In the genomic region with DNA sequence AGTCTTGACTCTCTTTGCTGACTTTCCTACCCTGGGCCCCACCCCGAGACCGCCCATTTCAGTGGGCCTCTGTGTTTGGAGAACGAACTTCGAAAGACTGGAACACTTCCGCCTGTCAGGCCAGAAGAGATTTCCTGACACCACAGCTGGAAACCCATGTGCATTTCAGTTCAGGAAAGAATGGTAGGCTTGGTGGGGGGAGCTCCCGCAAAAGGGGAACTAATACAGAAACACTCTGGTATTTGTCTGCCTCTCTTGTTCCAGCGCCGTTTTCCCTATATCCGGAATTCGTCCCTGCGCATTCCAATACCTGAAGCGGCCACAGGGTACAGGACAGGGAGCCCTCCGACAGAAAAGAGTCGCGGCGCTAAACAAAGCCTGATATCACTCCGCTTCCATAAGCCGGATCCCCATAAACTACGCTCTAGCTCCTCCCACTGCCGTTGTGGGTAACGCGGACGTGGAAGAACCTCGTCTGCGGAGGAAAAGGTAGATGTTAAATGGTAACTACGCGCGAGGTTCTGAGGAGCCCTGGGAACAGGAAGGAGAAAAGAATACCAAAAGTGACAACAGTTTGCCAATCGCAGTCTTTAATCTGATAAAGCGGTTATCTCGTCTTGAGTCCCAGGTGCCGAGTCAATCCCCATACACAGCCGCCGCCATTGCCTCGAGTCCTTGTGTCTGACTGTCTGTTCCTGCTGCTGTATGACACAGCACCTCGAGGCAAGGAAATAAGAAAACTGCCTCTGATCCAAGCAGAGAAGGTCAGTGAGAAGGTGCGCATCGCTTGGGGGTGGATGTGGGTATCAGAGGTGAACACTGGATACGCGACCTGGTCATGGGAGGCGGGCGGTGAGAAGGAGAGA, we compare ENCODE assay signal across 8 cellular contexts. TPM values are rescaled to one million over a fixed set of nuclear protein-coding genes. Genes with fewer than 3 reads are reported as not detected.
DNase-seq lines count a peak whose midpoint lies in the region; ATAC-seq and TF ChIP-seq lines count a peak whose summit lies in the region.

A gene (plus strand): TSS at position 432 of the 866 bp plus-strand sequence. CDS start 2,627 bp downstream, outside the sequence.

- H4K20me1 ChIP-seq in Karpas-422 (ENCODE audit: insufficient read depth, low read depth, low read length): no peaks in the 10 kb centered on the region

- H3K27me3 Mint-ChIP-seq in activated T-helper 2 cell treated with anti-CD3 and anti-CD28 coated beads, Interferon-gamma antibody, Interleukin-2, Interleukin-4, amounts not matched to agents 10 μg/mL and 5 μg/mL and 100 μg/mL, durations not matched to agents 14 hours and 24 hours and 36 hours (ENCODE audit: low read depth): no peaks in the 10 kb centered on the region
- H3K27me3 Mint-ChIP-seq in nephron (ENCODE audit: low read depth): no peaks in the 10 kb centered on the region
- no peaks in the 10 kb centered on the region for H3K27me3 Mint-ChIP-seq in stimulated activated naive CD8-positive, alpha-beta T cell treated with anti-CD3 and anti-CD28 coated beads, Interleukin-15, Interleukin-2, amounts not matched to agents 100 ng/mL and 50 ng/mL, for 24 hours

- intact Hi-C loops in activated T-helper 2 cell treated with anti-CD3 and anti-CD28 coated beads, Interferon-gamma antibody, Interleukin-2, Interleukin-4, amounts not matched to agents 10 μg/mL and 5 μg/mL and 100 μg/mL, durations not matched to agents 14 hours and 24 hours and 36 hours (cut with micrococcal nuclease): loop anchor here (2.0 kb wide), 1 partner anchor 53 kb away; no protein-coding TSS in a partner anchor

- no peak for TF ChIP-seq CTCF in fibroblast of villous mesenchyme (IDR thresholded peaks at IDR 0.05; ENCODE audit: insufficient read depth, low read depth, low read length)
- TF ChIP-seq CTCF in nephron (IDR thresholded peaks at IDR 0.05; ENCODE audit: unreplicated experiment in 3 of 3): peak in 2 of 3 experiments; percentile 10 to 11

- H3K4me3 ChIP-seq in Karpas-422 (ENCODE audit: low read length) (peak within 1 kb of the TSS; percentile 69), fibroblast of villous mesenchyme (ENCODE audit: low read depth, low read length) (peak within 1 kb of the TSS; percentile 81)

- no peaks in the 10 kb centered on the region for H3K9me2 ChIP-seq in Karpas-422 (replicated peaks; ENCODE audit: insufficient read depth, low read length)

- no peaks in the 10 kb centered on the region for H3K9me3 Mint-ChIP-seq in activated T-helper 2 cell treated with anti-CD3 and anti-CD28 coated beads, Interferon-gamma antibody, Interleukin-2, Interleukin-4, amounts not matched to agents 10 μg/mL and 5 μg/mL and 100 μg/mL, durations not matched to agents 14 hours and 24 hours and 36 hours
- H3K9me3 Mint-ChIP-seq in nephron: no peaks in the 10 kb centered on the region
- H3K9me3 Mint-ChIP-seq in stimulated activated naive CD8-positive, alpha-beta T cell treated with anti-CD3 and anti-CD28 coated beads, Interleukin-15, Interleukin-2, amounts not matched to agents 100 ng/mL and 50 ng/mL, for 24 hours: no peaks in the 10 kb centered on the region

- peak within 1 kb of the TSS; percentile 58 for H3K4me2 ChIP-seq in Karpas-422 (ENCODE audit: low read depth, low read length, poor library complexity, severe bottlenecking)

- peak within 1 kb of the TSS; percentile 90 for H3K27ac Mint-ChIP-seq in activated T-helper 2 cell treated with anti-CD3 and anti-CD28 coated beads, Interferon-gamma antibody, Interleukin-2, Interleukin-4, amounts not matched to agents 10 μg/mL and 5 μg/mL and 100 μg/mL, durations not matched to agents 14 hours and 24 hours and 36 hours
- peak within 1 kb of the TSS; percentile 93 to 99 (median 97) for H3K27ac Mint-ChIP-seq in nephron
- peak within 1 kb of the TSS; percentile 92 for H3K27ac Mint-ChIP-seq in stimulated activated naive CD8-positive, alpha-beta T cell treated with anti-CD3 and anti-CD28 coated beads, Interleukin-15, Interleukin-2, amounts not matched to agents 100 ng/mL and 50 ng/mL, for 24 hours

- peaks cover 5% of the 10 kb centered on the region; the same call in 1 of the 2 replicates for H3K4me1 ChIP-seq in Karpas-422 (ENCODE audit: low read length)

- peak; percentile 94 for ATAC-seq in GM21786 (IDR thresholded peaks at IDR 0.05; ENCODE audit: unreplicated experiment)

- peak within 1 kb of the TSS; percentile 97 for H3K4me3 Mint-ChIP-seq in activated T-helper 2 cell treated with anti-CD3 and anti-CD28 coated beads, Interferon-gamma antibody, Interleukin-2, Interleukin-4, amounts not matched to agents 10 μg/mL and 5 μg/mL and 100 μg/mL, durations not matched to agents 14 hours and 24 hours and 36 hours (ENCODE audit: low read depth)
- peak within 1 kb of the TSS; percentile 97 to 99 (median 98) for H3K4me3 Mint-ChIP-seq in nephron
- peak within 1 kb of the TSS; percentile 98 for H3K4me3 Mint-ChIP-seq in stimulated activated naive CD8-positive, alpha-beta T cell treated with anti-CD3 and anti-CD28 coated beads, Interleukin-15, Interleukin-2, amounts not matched to agents 100 ng/mL and 50 ng/mL, for 24 hours

- H2AFZ ChIP-seq in Karpas-422 (ENCODE audit: low read length): peak within 1 kb of the TSS; percentile 72; the same call in 1 of the 2 replicates

- peaks cover 13% of the 10 kb centered on the region for H3K4me1 Mint-ChIP-seq in activated T-helper 2 cell treated with anti-CD3 and anti-CD28 coated beads, Interferon-gamma antibody, Interleukin-2, Interleukin-4, amounts not matched to agents 10 μg/mL and 5 μg/mL and 100 μg/mL, durations not matched to agents 14 hours and 24 hours and 36 hours (ENCODE audit: low read depth)
- peaks cover 5% of the 10 kb centered on the region for H3K4me1 Mint-ChIP-seq in nephron
- peaks cover 28% of the 10 kb centered on the region for H3K4me1 Mint-ChIP-seq in stimulated activated naive CD8-positive, alpha-beta T cell treated with anti-CD3 and anti-CD28 coated beads, Interleukin-15, Interleukin-2, amounts not matched to agents 100 ng/mL and 50 ng/mL, for 24 hours (ENCODE audit: low read depth)

- peaks cover 18% of the 10 kb centered on the region for H3K36me3 Mint-ChIP-seq in activated T-helper 2 cell treated with anti-CD3 and anti-CD28 coated beads, Interferon-gamma antibody, Interleukin-2, Interleukin-4, amounts not matched to agents 10 μg/mL and 5 μg/mL and 100 μg/mL, durations not matched to agents 14 hours and 24 hours and 36 hours (ENCODE audit: low read depth)
- H3K36me3 Mint-ChIP-seq in nephron (ENCODE audit: low read depth): peaks cover 25% of the 10 kb centered on the region
- H3K36me3 Mint-ChIP-seq in stimulated activated naive CD8-positive, alpha-beta T cell treated with anti-CD3 and anti-CD28 coated beads, Interleukin-15, Interleukin-2, amounts not matched to agents 100 ng/mL and 50 ng/mL, for 24 hours (ENCODE audit: low read depth): peaks cover 10% of the 10 kb centered on the region

- peak within 1 kb of the TSS; percentile 68 for H3K9ac ChIP-seq in Karpas-422 (ENCODE audit: low read length)

- peaks cover 17% of the 10 kb centered on the region; the same call in 1 of the 2 replicates for H3K79me2 ChIP-seq in Karpas-422 (ENCODE audit: low read length)

- no peaks in the 10 kb centered on the region for H3K27me3 ChIP-seq in Karpas-422 (ENCODE audit: low read length)

- H3K9me3 ChIP-seq in Karpas-422 (ENCODE audit: low read length): no peaks in the 10 kb centered on the region

- peak; percentile 64 for DNase-seq in DMS79 (lab: John Stamatoyannopoulos, UW)
- peak; percentile 93 for DNase-seq in Karpas-422
- peak; percentile 82 for DNase-seq in RPMI7951 (ENCODE audit: low read depth)
- DNase-seq in activated T-helper 2 cell treated with anti-CD3 and anti-CD28 coated beads, Interferon-gamma antibody, Interleukin-2, Interleukin-4, amounts not matched to agents 10 μg/mL and 5 μg/mL and 100 μg/mL, durations not matched to agents 14 hours and 24 hours and 36 hours (ENCODE audit: low spot score): peak; percentile 64
- DNase-seq in fibroblast of villous mesenchyme (ENCODE audit: low read depth): peak; percentile 82

- H3K27ac ChIP-seq in Karpas-422 (ENCODE audit: low read length): peak within 1 kb of the TSS; percentile 35; the same call in 1 of the 2 replicates

- no peaks in the 10 kb centered on the region for H3K36me3 ChIP-seq in Karpas-422 (ENCODE audit: insufficient read depth, low read length)

RNA-seq across cellular contexts. Expression of the gene that starts here (rescaled TPM):
- 13.5 and 16.2 TPM in 2 replicates for total RNA-seq in Karpas-422 (2014; rRNA removed; shearing (Covaris generic); ENCODE audit: low replicate concordance)
- total RNA-seq in RPMI7951 (2014; rRNA removed; shearing (Covaris generic)): 9.1 and 12.1 TPM in 2 replicates
- total RNA-seq in activated T-helper 2 cell treated with anti-CD3 and anti-CD28 coated beads, Interferon-gamma antibody, Interleukin-2, Interleukin-4, amounts not matched to agents 10 μg/mL and 5 μg/mL and 100 μg/mL, durations not matched to agents 14 hours and 24 hours and 36 hours: 7.1 and 7.7 TPM in 2 replicates
- 15.5 and 18.0 TPM in 2 replicates for total RNA-seq in fibroblast of villous mesenchyme

Comparison
In these comparisons a context has a peak if more than half of its experiments do, and no peak if none do; other contexts are left out.
1. Peak in every context shown above with its lines: DNase-seq, ATAC-seq, H3K4me3 ChIP-seq and H3K27ac ChIP-seq.